Comparison of ENCODE assay signal across 2 cellular contexts in the genomic region with DNA sequence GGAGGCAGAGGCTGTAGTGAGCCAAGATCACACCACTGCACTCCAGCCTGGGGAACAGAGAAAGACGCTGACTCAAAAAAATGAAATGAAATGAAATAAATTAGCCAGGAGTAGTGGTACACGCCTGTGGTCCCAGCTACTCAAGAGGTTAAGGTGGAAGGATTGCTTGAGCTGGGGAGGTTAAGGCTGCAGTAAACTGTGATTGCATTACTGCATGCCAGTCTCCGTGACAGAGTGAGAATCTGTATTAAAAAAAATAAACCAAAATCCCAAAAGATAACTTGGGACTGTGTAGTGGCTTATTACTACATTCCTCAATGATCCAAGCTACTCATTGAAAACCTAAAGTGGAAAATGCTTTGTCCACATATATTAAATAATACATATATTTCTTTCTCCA.
TF ChIP-seq lines count a peak whose summit lies in the region.

No MANE protein-coding gene starts in this region.

TF ChIP-seq in GM23338, 12 proteins besides CTCF, POLR2A, EP300 and RAD21 (continued from another document):
- TF ChIP-seq, protein P1, sequence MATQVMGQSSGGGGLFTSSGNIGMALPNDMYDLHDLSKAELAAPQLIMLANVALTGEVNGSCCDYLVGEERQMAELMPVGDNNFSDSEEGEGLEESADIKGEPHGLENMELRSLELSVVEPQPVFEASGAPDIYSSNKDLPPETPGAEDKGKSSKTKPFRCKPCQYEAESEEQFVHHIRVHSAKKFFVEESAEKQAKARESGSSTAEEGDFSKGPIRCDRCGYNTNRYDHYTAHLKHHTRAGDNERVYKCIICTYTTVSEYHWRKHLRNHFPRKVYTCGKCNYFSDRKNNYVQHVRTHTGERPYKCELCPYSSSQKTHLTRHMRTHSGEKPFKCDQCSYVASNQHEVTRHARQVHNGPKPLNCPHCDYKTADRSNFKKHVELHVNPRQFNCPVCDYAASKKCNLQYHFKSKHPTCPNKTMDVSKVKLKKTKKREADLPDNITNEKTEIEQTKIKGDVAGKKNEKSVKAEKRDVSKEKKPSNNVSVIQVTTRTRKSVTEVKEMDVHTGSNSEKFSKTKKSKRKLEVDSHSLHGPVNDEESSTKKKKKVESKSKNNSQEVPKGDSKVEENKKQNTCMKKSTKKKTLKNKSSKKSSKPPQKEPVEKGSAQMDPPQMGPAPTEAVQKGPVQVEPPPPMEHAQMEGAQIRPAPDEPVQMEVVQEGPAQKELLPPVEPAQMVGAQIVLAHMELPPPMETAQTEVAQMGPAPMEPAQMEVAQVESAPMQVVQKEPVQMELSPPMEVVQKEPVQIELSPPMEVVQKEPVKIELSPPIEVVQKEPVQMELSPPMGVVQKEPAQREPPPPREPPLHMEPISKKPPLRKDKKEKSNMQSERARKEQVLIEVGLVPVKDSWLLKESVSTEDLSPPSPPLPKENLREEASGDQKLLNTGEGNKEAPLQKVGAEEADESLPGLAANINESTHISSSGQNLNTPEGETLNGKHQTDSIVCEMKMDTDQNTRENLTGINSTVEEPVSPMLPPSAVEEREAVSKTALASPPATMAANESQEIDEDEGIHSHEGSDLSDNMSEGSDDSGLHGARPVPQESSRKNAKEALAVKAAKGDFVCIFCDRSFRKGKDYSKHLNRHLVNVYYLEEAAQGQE (IDR thresholded peaks at IDR 0.05; ENCODE audit: unreplicated experiment): no peak
- TF ChIP-seq JUNB (IDR thresholded peaks at IDR 0.05; ENCODE audit: unreplicated experiment) (no peak), ZNF331 (CRISPR knock-in tag; IDR thresholded peaks at IDR 0.05; ENCODE audit: low read depth) (no peak), CREB1 (CRISPR knock-in tag; IDR thresholded peaks at IDR 0.05; ENCODE audit: low read depth) (no peak), STAT1 (IDR thresholded peaks at IDR 0.05; ENCODE audit: unreplicated experiment) (no peak), NANOG (IDR thresholded peaks at IDR 0.05; ENCODE audit: borderline replicate concordance) (no peak), POLR2AphosphoS5 (IDR thresholded peaks at IDR 0.05; ENCODE audit: low read depth) (no peak), EZH2phosphoT487 (IDR thresholded peaks at IDR 0.05; ENCODE audit: unreplicated experiment) (no peak), EZH2 (IDR thresholded peaks at IDR 0.05; ENCODE audit: low read depth, unreplicated experiment) (no peak)
- TF ChIP-seq, protein P2, sequence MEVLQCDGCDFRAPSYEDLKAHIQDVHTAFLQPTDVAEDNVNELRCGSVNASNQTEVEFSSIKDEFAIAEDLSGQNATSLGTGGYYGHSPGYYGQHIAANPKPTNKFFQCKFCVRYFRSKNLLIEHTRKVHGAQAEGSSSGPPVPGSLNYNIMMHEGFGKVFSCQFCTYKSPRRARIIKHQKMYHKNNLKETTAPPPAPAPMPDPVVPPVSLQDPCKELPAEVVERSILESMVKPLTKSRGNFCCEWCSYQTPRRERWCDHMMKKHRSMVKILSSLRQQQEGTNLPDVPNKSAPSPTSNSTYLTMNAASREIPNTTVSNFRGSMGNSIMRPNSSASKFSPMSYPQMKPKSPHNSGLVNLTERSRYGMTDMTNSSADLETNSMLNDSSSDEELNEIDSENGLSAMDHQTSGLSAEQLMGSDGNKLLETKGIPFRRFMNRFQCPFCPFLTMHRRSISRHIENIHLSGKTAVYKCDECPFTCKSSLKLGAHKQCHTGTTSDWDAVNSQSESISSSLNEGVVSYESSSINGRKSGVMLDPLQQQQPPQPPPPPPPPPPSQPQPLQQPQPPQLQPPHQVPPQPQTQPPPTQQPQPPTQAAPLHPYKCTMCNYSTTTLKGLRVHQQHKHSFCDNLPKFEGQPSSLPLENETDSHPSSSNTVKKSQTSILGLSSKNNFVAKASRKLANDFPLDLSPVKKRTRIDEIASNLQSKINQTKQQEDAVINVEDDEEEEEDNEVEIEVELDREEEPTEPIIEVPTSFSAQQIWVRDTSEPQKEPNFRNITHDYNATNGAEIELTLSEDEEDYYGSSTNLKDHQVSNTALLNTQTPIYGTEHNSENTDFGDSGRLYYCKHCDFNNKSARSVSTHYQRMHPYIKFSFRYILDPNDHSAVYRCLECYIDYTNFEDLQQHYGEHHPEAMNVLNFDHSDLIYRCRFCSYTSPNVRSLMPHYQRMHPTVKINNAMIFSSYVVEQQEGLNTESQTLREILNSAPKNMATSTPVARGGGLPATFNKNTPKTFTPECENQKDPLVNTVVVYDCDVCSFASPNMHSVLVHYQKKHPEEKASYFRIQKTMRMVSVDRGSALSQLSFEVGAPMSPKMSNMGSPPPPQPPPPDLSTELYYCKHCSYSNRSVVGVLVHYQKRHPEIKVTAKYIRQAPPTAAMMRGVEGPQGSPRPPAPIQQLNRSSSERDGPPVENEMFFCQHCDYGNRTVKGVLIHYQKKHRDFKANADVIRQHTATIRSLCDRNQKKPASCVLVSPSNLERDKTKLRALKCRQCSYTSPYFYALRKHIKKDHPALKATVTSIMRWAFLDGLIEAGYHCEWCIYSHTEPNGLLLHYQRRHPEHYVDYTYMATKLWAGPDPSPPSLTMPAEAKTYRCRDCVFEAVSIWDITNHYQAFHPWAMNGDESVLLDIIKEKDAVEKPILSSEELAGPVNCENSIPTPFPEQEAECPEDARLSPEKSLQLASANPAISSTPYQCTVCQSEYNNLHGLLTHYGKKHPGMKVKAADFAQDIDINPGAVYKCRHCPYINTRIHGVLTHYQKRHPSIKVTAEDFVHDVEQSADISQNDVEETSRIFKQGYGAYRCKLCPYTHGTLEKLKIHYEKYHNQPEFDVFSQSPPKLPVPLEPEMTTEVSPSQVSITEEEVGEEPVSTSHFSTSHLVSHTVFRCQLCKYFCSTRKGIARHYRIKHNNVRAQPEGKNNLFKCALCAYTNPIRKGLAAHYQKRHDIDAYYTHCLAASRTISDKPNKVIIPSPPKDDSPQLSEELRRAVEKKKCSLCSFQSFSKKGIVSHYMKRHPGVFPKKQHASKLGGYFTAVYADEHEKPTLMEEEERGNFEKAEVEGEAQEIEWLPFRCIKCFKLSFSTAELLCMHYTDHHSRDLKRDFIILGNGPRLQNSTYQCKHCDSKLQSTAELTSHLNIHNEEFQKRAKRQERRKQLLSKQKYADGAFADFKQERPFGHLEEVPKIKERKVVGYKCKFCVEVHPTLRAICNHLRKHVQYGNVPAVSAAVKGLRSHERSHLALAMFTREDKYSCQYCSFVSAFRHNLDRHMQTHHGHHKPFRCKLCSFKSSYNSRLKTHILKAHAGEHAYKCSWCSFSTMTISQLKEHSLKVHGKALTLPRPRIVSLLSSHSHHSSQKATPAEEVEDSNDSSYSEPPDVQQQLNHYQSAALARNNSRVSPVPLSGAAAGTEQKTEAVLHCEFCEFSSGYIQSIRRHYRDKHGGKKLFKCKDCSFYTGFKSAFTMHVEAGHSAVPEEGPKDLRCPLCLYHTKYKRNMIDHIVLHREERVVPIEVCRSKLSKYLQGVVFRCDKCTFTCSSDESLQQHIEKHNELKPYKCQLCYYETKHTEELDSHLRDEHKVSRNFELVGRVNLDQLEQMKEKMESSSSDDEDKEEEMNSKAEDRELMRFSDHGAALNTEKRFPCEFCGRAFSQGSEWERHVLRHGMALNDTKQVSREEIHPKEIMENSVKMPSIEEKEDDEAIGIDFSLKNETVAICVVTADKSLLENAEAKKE (CRISPR knock-in tag; IDR thresholded peaks at IDR 0.05): no peak

TF ChIP-seq in WTC11, 78 proteins besides CTCF, POLR2A, EP300 and RAD21 (continued from another document):
- TF ChIP-seq, protein P3, sequence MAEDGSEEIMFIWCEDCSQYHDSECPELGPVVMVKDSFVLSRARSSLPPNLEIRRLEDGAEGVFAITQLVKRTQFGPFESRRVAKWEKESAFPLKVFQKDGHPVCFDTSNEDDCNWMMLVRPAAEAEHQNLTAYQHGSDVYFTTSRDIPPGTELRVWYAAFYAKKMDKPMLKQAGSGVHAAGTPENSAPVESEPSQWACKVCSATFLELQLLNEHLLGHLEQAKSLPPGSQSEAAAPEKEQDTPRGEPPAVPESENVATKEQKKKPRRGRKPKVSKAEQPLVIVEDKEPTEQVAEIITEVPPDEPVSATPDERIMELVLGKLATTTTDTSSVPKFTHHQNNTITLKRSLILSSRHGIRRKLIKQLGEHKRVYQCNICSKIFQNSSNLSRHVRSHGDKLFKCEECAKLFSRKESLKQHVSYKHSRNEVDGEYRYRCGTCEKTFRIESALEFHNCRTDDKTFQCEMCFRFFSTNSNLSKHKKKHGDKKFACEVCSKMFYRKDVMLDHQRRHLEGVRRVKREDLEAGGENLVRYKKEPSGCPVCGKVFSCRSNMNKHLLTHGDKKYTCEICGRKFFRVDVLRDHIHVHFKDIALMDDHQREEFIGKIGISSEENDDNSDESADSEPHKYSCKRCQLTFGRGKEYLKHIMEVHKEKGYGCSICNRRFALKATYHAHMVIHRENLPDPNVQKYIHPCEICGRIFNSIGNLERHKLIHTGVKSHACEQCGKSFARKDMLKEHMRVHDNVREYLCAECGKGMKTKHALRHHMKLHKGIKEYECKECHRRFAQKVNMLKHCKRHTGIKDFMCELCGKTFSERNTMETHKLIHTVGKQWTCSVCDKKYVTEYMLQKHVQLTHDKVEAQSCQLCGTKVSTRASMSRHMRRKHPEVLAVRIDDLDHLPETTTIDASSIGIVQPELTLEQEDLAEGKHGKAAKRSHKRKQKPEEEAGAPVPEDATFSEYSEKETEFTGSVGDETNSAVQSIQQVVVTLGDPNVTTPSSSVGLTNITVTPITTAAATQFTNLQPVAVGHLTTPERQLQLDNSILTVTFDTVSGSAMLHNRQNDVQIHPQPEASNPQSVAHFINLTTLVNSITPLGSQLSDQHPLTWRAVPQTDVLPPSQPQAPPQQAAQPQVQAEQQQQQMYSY (CRISPR knock-in tag; IDR thresholded peaks at IDR 0.05): no peak
- TF ChIP-seq, protein P4, sequence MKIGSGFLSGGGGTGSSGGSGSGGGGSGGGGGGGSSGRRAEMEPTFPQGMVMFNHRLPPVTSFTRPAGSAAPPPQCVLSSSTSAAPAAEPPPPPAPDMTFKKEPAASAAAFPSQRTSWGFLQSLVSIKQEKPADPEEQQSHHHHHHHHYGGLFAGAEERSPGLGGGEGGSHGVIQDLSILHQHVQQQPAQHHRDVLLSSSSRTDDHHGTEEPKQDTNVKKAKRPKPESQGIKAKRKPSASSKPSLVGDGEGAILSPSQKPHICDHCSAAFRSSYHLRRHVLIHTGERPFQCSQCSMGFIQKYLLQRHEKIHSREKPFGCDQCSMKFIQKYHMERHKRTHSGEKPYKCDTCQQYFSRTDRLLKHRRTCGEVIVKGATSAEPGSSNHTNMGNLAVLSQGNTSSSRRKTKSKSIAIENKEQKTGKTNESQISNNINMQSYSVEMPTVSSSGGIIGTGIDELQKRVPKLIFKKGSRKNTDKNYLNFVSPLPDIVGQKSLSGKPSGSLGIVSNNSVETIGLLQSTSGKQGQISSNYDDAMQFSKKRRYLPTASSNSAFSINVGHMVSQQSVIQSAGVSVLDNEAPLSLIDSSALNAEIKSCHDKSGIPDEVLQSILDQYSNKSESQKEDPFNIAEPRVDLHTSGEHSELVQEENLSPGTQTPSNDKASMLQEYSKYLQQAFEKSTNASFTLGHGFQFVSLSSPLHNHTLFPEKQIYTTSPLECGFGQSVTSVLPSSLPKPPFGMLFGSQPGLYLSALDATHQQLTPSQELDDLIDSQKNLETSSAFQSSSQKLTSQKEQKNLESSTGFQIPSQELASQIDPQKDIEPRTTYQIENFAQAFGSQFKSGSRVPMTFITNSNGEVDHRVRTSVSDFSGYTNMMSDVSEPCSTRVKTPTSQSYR (CRISPR knock-in tag; IDR thresholded peaks at IDR 0.05): no peak
- TF ChIP-seq, protein P5, sequence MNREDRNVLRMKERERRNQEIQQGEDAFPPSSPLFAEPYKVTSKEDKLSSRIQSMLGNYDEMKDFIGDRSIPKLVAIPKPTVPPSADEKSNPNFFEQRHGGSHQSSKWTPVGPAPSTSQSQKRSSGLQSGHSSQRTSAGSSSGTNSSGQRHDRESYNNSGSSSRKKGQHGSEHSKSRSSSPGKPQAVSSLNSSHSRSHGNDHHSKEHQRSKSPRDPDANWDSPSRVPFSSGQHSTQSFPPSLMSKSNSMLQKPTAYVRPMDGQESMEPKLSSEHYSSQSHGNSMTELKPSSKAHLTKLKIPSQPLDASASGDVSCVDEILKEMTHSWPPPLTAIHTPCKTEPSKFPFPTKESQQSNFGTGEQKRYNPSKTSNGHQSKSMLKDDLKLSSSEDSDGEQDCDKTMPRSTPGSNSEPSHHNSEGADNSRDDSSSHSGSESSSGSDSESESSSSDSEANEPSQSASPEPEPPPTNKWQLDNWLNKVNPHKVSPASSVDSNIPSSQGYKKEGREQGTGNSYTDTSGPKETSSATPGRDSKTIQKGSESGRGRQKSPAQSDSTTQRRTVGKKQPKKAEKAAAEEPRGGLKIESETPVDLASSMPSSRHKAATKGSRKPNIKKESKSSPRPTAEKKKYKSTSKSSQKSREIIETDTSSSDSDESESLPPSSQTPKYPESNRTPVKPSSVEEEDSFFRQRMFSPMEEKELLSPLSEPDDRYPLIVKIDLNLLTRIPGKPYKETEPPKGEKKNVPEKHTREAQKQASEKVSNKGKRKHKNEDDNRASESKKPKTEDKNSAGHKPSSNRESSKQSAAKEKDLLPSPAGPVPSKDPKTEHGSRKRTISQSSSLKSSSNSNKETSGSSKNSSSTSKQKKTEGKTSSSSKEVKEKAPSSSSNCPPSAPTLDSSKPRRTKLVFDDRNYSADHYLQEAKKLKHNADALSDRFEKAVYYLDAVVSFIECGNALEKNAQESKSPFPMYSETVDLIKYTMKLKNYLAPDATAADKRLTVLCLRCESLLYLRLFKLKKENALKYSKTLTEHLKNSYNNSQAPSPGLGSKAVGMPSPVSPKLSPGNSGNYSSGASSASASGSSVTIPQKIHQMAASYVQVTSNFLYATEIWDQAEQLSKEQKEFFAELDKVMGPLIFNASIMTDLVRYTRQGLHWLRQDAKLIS (CRISPR knock-in tag; IDR thresholded peaks at IDR 0.05; ENCODE audit: borderline replicate concordance): no peak
- no peak for TF ChIP-seq TEAD1 (CRISPR knock-in tag; IDR thresholded peaks at IDR 0.05)
- TF ChIP-seq TCF7 (CRISPR knock-in tag; IDR thresholded peaks at IDR 0.05; ENCODE audit: low read depth): no peak
